ENCODE assay signal across 27 cellular contexts in the genomic region with DNA sequence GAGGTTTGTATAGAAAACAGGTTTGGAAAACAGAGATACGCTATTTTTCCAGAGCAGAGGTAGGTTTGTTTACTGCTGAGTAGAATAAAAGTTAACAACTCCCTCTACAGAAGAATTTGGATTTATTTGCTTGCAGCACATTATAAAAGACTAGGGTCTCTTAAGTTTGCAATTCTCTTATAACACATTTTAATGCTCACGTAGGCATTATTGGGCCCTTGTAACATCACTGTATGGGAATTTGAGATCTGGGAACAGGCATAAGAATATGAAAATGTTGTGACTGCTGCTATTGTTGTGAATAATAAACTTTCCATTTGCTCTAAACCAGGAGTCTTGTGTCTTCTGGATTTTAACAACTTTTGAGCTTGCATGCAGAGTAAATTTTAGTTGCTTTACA.
"Had no signal": no experiment of that assay in that cellular context is flagged by ENCODE, and none has a peak within 500 bp of the region (broad histone marks: within the 10 kb centered on the region; RNA-seq: fewer than 3 reads in every experiment).

No MANE protein-coding gene starts in this region.

- H3K27ac ChIP-seq: stomach, suprapubic skin, testis, thoracic aorta, thyroid gland, tibial artery, tibial nerve, transverse colon, upper lobe of left lung, upper lobe of right lung, uterus, vagina had no signal

- H3K27me3 ChIP-seq: stomach, suprapubic skin, testis, thyroid gland, tibial artery, tibial nerve, transverse colon, upper lobe of left lung, upper lobe of right lung, uterus, vagina had no signal

- H3K4me1 ChIP-seq: stomach, suprapubic skin, testis, thyroid gland, tibial artery, tibial nerve, transverse colon, upper lobe of left lung, upper lobe of right lung, uterus, vagina had no signal

- ATAC-seq: stimulated activated effector memory CD8-positive, alpha-beta T cell treated with anti-CD3 and anti-CD28 coated beads, Interleukin-12 subunit alpha, Interleukin-12 subunit beta, amount 100 ng/mL, for 72 hours; stimulated activated memory B cell treated with anti-CD40 and anti-IgM and Interleukin-4, amounts not matched to agents 10 μg/mL and 1 μg/mL and 100 μg/mL, for 72 hours; stimulated activated naive B cell treated with anti-CD40 and anti-IgM and Interleukin-4, amounts not matched to agents 10 μg/mL and 1 μg/mL and 100 μg/mL, for 72 hours; stimulated activated naive CD8-positive, alpha-beta T cell treated with anti-CD3 and anti-CD28 coated beads, Interleukin-15, amount 100 ng/mL, for 72 hours; stimulated activated naive CD8-positive, alpha-beta T cell treated with anti-CD3 and anti-CD28 coated beads, Interleukin-15, Interleukin-2, amounts not matched to agents 100 U/mL and 50 U/mL, for 24 hours; upper lobe of right lung had no signal

- H3K9me3 ChIP-seq: suprapubic skin, testis, thoracic aorta, thyroid gland, tibial artery, tibial nerve, transverse colon, upper lobe of left lung, upper lobe of right lung, uterus, vagina had no signal

- DNase-seq: stimulated activated CD4-positive, alpha-beta T cell treated with anti-CD3 and anti-CD28 coated beads, Interleukin-2, amount 100 ng/mL, for 48 hours; stimulated activated CD4-positive, alpha-beta T cell treated with anti-CD3 and anti-CD28 coated beads, Interleukin-4, amount 100 ng/mL, for 1 hour; stimulated activated CD4-positive, alpha-beta T cell treated with anti-CD3 and anti-CD28 coated beads, Interleukin-4, amount 100 ng/mL, for 24 hours; stimulated activated CD4-positive, alpha-beta T cell treated with anti-CD3 and anti-CD28 coated beads, Interleukin-4, amount 100 ng/mL, for 4 hours; stimulated activated CD8-positive, alpha-beta memory T cell treated with anti-CD3 and anti-CD28 coated beads, Interleukin-4, amount 100 ng/mL, for 48 hours; stimulated activated naive B cell treated with anti-CD40 and anti-IgM and Interleukin-4, amounts not matched to agents 10 μg/mL and 1 μg/mL and 100 μg/mL, for 72 hours; stimulated activated naive CD4-positive, alpha-beta T cell; stimulated activated naive CD4-positive, alpha-beta T cell treated with Interleukin-2 at 50 U/mL for 16 hours; stimulated activated naive CD8-positive, alpha-beta T cell treated with anti-CD3 and anti-CD28 coated beads, Interleukin-15, amount 100 ng/mL, for 72 hours; stimulated activated naive CD8-positive, alpha-beta T cell treated with anti-CD3 and anti-CD28 coated beads, Interleukin-15, Interleukin-2, amounts not matched to agents 100 U/mL and 50 U/mL, for 24 hours; stomach; substantia nigra; testis; thyroid gland; tibial artery; transverse colon; trophoblast cell; upper lobe of left lung; upper lobe of right lung; uterus had no signal

- H3K36me3 ChIP-seq: stomach, suprapubic skin, thoracic aorta, thyroid gland, tibial artery, tibial nerve, transverse colon, upper lobe of left lung, upper lobe of right lung, uterus, vagina had no signal

- FAIRE-seq: urothelium cell line had no signal

- H3K4me3 ChIP-seq: stomach, suprapubic skin, testis, thoracic aorta, thyroid gland, tibial artery, tibial nerve, transverse colon, upper lobe of left lung, upper lobe of right lung, uterus, vagina had no signal
